27 cellular contexts compared by ENCODE assay signal in the genomic region with DNA sequence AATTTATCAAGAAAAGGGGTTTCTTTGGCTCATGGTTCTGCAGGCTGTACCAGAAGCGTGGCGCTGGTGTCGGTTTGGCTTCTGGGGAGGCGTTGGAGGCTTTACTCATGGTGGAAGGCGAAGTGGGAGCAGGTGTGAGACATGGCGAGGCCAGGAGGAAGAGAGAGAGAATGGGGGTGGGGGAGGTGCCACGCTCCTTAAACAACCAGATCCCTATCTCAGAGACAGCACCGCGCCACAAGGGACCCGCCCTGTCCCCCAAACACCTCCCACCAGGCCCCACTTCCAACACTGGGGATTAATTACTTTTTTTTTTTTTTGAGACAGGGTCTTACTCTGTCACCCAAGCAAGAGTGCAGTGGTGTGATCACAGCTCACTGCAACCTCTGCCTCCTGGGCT. TPM values are rescaled to one million over a fixed set of nuclear protein-coding genes. Genes with fewer than 3 reads are reported as not detected.
DNase-seq lines count a peak whose midpoint lies in the region; ATAC-seq, FAIRE-seq and TF ChIP-seq lines count a peak whose summit lies in the region.
"Had no signal": no experiment of that assay in that cellular context is flagged by ENCODE, and none has a peak within 500 bp of the region (broad histone marks: within the 10 kb centered on the region; RNA-seq: fewer than 3 reads in every experiment).

No MANE protein-coding gene starts in this region.

- H2AFZ ChIP-seq in H9 (ENCODE audit: low read length): no peak overlapping the region
- H2AFZ ChIP-seq in K562 (ENCODE audit: low read depth, low read length): no peak overlapping the region
- H2AFZ ChIP-seq: GM23248 had no signal

- H3K14ac ChIP-seq in H9 (ENCODE audit: insufficient read depth, low read length): no peak overlapping the region

- H2BK15ac ChIP-seq in H9 (ENCODE audit: low read depth, low read length): no peak overlapping the region

- TF ChIP-seq EP300 in K562 (IDR thresholded peaks at IDR 0.05; ENCODE audit: low read length): no peak

- H3K9me3 Mint-ChIP-seq in natural killer cell treated with Interleukin-12 subunit alpha and Interleukin-12 subunit beta and Interleukin-15 and Interleukin-18, amount 100 ng/mL, for 72 hours: no peaks in the 10 kb centered on the region
- no peaks in the 10 kb centered on the region for H3K9me3 Mint-ChIP-seq in natural killer cell
- H3K9me3 Mint-ChIP-seq in H9: no peaks in the 10 kb centered on the region
- H3K9me3 Mint-ChIP-seq in progenitor cell of endocrine pancreas (ENCODE audit: low read depth): no peaks in the 10 kb centered on the region
- no peaks in the 10 kb centered on the region for H3K9me3 Mint-ChIP-seq in activated CD4-positive, alpha-beta memory T cell treated with anti-CD3 and anti-CD28 coated beads for 36 hours
- H3K9me3 Mint-ChIP-seq: CD4-positive, alpha-beta memory T cell had no signal

- no peak overlapping the region for H2BK5ac ChIP-seq in H9 (ENCODE audit: insufficient read length, low read length)

- TF ChIP-seq CTCF in natural killer cell (IDR thresholded peaks at IDR 0.05) (no peak), H9 (conservative IDR thresholded peaks at IDR 0.05) (no peak), K562 (IDR thresholded peaks at IDR 0.05 in 2 of 3, conservative IDR thresholded peaks at IDR 0.05 in 1 of 3; ENCODE audit: insufficient read depth in 2 of 3, low read depth in 1 of 3, low read length in 3 of 3) (no peak), progenitor cell of endocrine pancreas (IDR thresholded peaks at IDR 0.05; ENCODE audit: unreplicated experiment) (no peak)

- H3K79me1 ChIP-seq in H9 (ENCODE audit: insufficient read depth, low read depth, low read length, poor library complexity, severe bottlenecking): no peaks in the 10 kb centered on the region

- H3K18ac ChIP-seq in H9 (ENCODE audit: insufficient read length, low read depth, low read length): no peak overlapping the region

- H2BK12ac ChIP-seq in H9 (ENCODE audit: insufficient read length, low read depth, low read length): no peak overlapping the region

- H3K79me2 ChIP-seq in H9 (ENCODE audit: insufficient read depth, low read length): no peaks in the 10 kb centered on the region
- H3K79me2 ChIP-seq in K562 (ENCODE audit: control insufficient read depth, insufficient read depth, low read length): no peaks in the 10 kb centered on the region

- DNase-seq in natural killer cell treated with Interleukin-12 subunit alpha and Interleukin-12 subunit beta and Interleukin-15 and Interleukin-18, amount 100 ng/mL, for 72 hours (ENCODE audit: low spot score): peak; percentile 18
- no peak for DNase-seq in natural killer cell
- DNase-seq in H9: peak; percentile 19
- peak in 2 of 4 experiments; percentile 56 to 57 for DNase-seq in K562 (ENCODE audit: extremely low read depth in 1 of 4, low spot score in 3 of 4)
- DNase-seq in progenitor cell of endocrine pancreas (ENCODE audit: low spot score, unreplicated experiment): no peak
- no peak for DNase-seq in medulla oblongata (ENCODE audit: extremely low spot score)
- DNase-seq in activated CD4-positive, alpha-beta memory T cell treated with anti-CD3 and anti-CD28 coated beads for 36 hours: no peak
- DNase-seq: 8988T; ACHN; AML-193; BE2C; Calu3; CD4-positive, alpha-beta memory T cell; COR-L47; DMS53; DMS79 treated with DMSO at 0.1 percent for 48 hours; EL; GDM1; GM23248; H7 had no signal

- no peaks in the 10 kb centered on the region for H3K4me1 ChIP-seq in H9 (ENCODE audit: insufficient read depth, low read length)
- peaks cover 21 to 61% of the 10 kb centered on the region in 2 experiments for H3K4me1 ChIP-seq in K562 (replicated peaks in 1 of 2; ENCODE audit: control insufficient read depth in 2 of 2, insufficient read depth in 2 of 2, low read length in 2 of 2)
- H3K4me1 ChIP-seq: BE2C had no signal

- H3K4me3 ChIP-seq in K562: no peak overlapping the region
- H3K4me3 ChIP-seq: A549; BLaER1 treated with 17β-estradiol and CSF1 and Interleukin-3, amounts not matched to agents 10 nM and 100 nM; GM23248 had no signal

- no peak overlapping the region for H2AK5ac ChIP-seq in H9 (ENCODE audit: insufficient read length, low read length)

- no TSS peak for BruUV-seq in K562 (replicated peaks; lab: Mats Ljungman, UMichigan)

- H4K20me1 ChIP-seq in H9 (ENCODE audit: control insufficient read depth, insufficient read depth, insufficient read length): no peaks in the 10 kb centered on the region
- peaks cover 12% of the 10 kb centered on the region for H4K20me1 ChIP-seq in K562 (replicated peaks; ENCODE audit: control insufficient read depth, insufficient read depth, low read length)

- H3K27me3 ChIP-seq in H9 (ENCODE audit: insufficient read depth, low read length) (no peaks in the 10 kb centered on the region), K562 (ENCODE audit: control insufficient read depth in 2 of 2, insufficient read depth in 2 of 2, low read length in 2 of 2) (peaks cover 0 to 16% of the 10 kb centered on the region in 2 experiments; a peak in 2 of 5 replicates)
- H3K27me3 ChIP-seq: BE2C; BLaER1 treated with 17β-estradiol and CSF1 and Interleukin-3, amounts not matched to agents 10 nM and 100 nM had no signal

- POLR2A ChIA-PET in K562 (lab: Yijun Ruan, JAX): interaction anchor here (0.9 kb wide), 1 partner anchor 16 kb away, joined by 3 read pairs; no protein-coding TSS in a partner anchor
- POLR2A ChIA-PET in activated CD4-positive, alpha-beta memory T cell treated with anti-CD3 and anti-CD28 coated beads for 36 hours (lab: Charles Lee): no interaction called here

- no CpG with 5 or more reads among the region's 10 CpGs for WGBS in H9 (ENCODE audit: extremely low coverage, insufficient read length, low lambda C conversion rate)
- WGBS in K562 (ENCODE audit: insufficient coverage, low coverage, missing lambda C conversion rate): 5% methylated on average over 6 of the region's 10 CpGs

- H3K4me2 ChIP-seq in H9 (ENCODE audit: insufficient read depth, insufficient read length, low read length) (no peak overlapping the region), K562 (ENCODE audit: insufficient read depth, low read length) (no peak overlapping the region)
- H3K4me2 ChIP-seq: A549; BLaER1 treated with 17β-estradiol and CSF1 and Interleukin-3, amounts not matched to agents 10 nM and 100 nM had no signal

- no peak overlapping the region for H3K56ac ChIP-seq in H9 (ENCODE audit: insufficient read length, low read depth, low read length)

- H3K4me3 Mint-ChIP-seq in natural killer cell treated with Interleukin-12 subunit alpha and Interleukin-12 subunit beta and Interleukin-15 and Interleukin-18, amount 100 ng/mL, for 72 hours: no peak overlapping the region
- no peak overlapping the region for H3K4me3 Mint-ChIP-seq in natural killer cell
- H3K4me3 Mint-ChIP-seq in H9: no peak overlapping the region
- no peak overlapping the region for H3K4me3 Mint-ChIP-seq in progenitor cell of endocrine pancreas (ENCODE audit: low read depth)
- no peak overlapping the region for H3K4me3 Mint-ChIP-seq in activated CD4-positive, alpha-beta memory T cell treated with anti-CD3 and anti-CD28 coated beads for 36 hours
- H3K4me3 Mint-ChIP-seq: CD4-positive, alpha-beta memory T cell had no signal

- H3K9me3 ChIP-seq in H9 (ENCODE audit: control insufficient read depth, low read depth, low read length) (no peaks in the 10 kb centered on the region), K562 (replicated peaks; ENCODE audit: control insufficient read depth, insufficient read depth, low read depth, low read length) (no peaks in the 10 kb centered on the region)
- H3K9me3 ChIP-seq: A549; BE2C; BLaER1 treated with 17β-estradiol and CSF1 and Interleukin-3, amounts not matched to agents 10 nM and 100 nM had no signal

- H3K27ac Mint-ChIP-seq in natural killer cell treated with Interleukin-12 subunit alpha and Interleukin-12 subunit beta and Interleukin-15 and Interleukin-18, amount 100 ng/mL, for 72 hours: no peak overlapping the region
- no peak overlapping the region for H3K27ac Mint-ChIP-seq in natural killer cell
- no peak overlapping the region for H3K27ac Mint-ChIP-seq in H9
- peak overlapping the region; percentile 16 for H3K27ac Mint-ChIP-seq in progenitor cell of endocrine pancreas
- no peak overlapping the region for H3K27ac Mint-ChIP-seq in activated CD4-positive, alpha-beta memory T cell treated with anti-CD3 and anti-CD28 coated beads for 36 hours

- no peak overlapping the region for H4K91ac ChIP-seq in H9 (ENCODE audit: insufficient read length, low read depth, low read length)

- no peak overlapping the region for H3K4ac ChIP-seq in H9 (ENCODE audit: low read depth, low read length)

- H3K4me1 Mint-ChIP-seq in natural killer cell treated with Interleukin-12 subunit alpha and Interleukin-12 subunit beta and Interleukin-15 and Interleukin-18, amount 100 ng/mL, for 72 hours (ENCODE audit: low read depth in 2 of 2): peaks cover 4 to 8% of the 10 kb centered on the region in 2 donors
- H3K4me1 Mint-ChIP-seq in natural killer cell (peaks cover 0 to 5% of the 10 kb centered on the region in 2 donors), H9 (peaks cover 3 to 6% of the 10 kb centered on the region in 2 experiments), progenitor cell of endocrine pancreas (ENCODE audit: low read depth) (no peaks in the 10 kb centered on the region)
- H3K4me1 Mint-ChIP-seq in activated CD4-positive, alpha-beta memory T cell treated with anti-CD3 and anti-CD28 coated beads for 36 hours (ENCODE audit: low read depth): peaks cover 3% of the 10 kb centered on the region

- CTCF ChIA-PET in K562 (lab: Yijun Ruan, JAX; ENCODE audit: low intra/inter-chr PET ratio): interaction anchor here (0.6 kb wide), 2 partner anchors 166 to 580 kb away, joined by 3 read pairs; no protein-coding TSS in a partner anchor
- CTCF ChIA-PET in activated CD4-positive, alpha-beta memory T cell treated with anti-CD3 and anti-CD28 coated beads for 36 hours (lab: Charles Lee): no interaction called here

- H3K9me1 ChIP-seq in K562 (ENCODE audit: control insufficient read depth, insufficient read depth, low read length): peaks cover 6% of the 10 kb centered on the region

- H3K9ac ChIP-seq in H9 (ENCODE audit: extremely low read depth, insufficient read length, low read length) (no peak overlapping the region), K562 (ENCODE audit: insufficient read depth in 1 of 2, low read depth in 2 of 2, low read length in 2 of 2) (peak overlapping the region in 1 of 2 experiments; percentile 73; a peak in 1 of 4 replicates)
- H3K9ac ChIP-seq: BLaER1 treated with 17β-estradiol and CSF1 and Interleukin-3, amounts not matched to agents 10 nM and 100 nM; GM23248 had no signal

- no peak for ATAC-seq in natural killer cell treated with Interleukin-12 subunit alpha and Interleukin-12 subunit beta and Interleukin-15 and Interleukin-18, amount 100 ng/mL, for 72 hours
- no peak for ATAC-seq in natural killer cell
- ATAC-seq in K562: no peak
- ATAC-seq in GM18520 (IDR thresholded peaks at IDR 0.05; ENCODE audit: unreplicated experiment): no peak
- ATAC-seq: A549, HCT116 had no signal

- H3K27ac ChIP-seq in H9 (ENCODE audit: insufficient read length, low read depth, low read length) (no peak overlapping the region), K562 (ENCODE audit: extremely low read depth, low read depth, low read length) (no peak overlapping the region)
- H3K27ac ChIP-seq: A549; BLaER1 treated with 17β-estradiol and CSF1 and Interleukin-3, amounts not matched to agents 10 nM and 100 nM; GM23248 had no signal

- no peak for FAIRE-seq in K562 (lab: Jason Lieb, UNC)
- FAIRE-seq: A549, GM12891, GM19239, H1 had no signal

- H3K36me3 ChIP-seq in K562 (ENCODE audit: control insufficient read depth, insufficient read depth, low read length): no peaks in the 10 kb centered on the region
- H3K36me3 ChIP-seq: BE2C; BLaER1 treated with 17β-estradiol and CSF1 and Interleukin-3, amounts not matched to agents 10 nM and 100 nM had no signal

- no peak overlapping the region for H3K23ac ChIP-seq in H9 (ENCODE audit: insufficient read length, low read depth, low read length)

- H4K8ac ChIP-seq in H9 (replicated peaks; ENCODE audit: insufficient read length, low read depth, low read length): no peak overlapping the region

- H3T11ph ChIP-seq in H9 (ENCODE audit: low read length): no peak overlapping the region

- no peak overlapping the region for H4K5ac ChIP-seq in H9 (ENCODE audit: insufficient read length, low read depth, low read length)

- H3K23me2 ChIP-seq in H9 (ENCODE audit: insufficient read length, low read depth, low read length, poor library complexity, severe bottlenecking): no peaks in the 10 kb centered on the region

- no peak for TF ChIP-seq POLR2A in K562 (conservative IDR thresholded peaks at IDR 0.05)

- H3K36me3 Mint-ChIP-seq in natural killer cell treated with Interleukin-12 subunit alpha and Interleukin-12 subunit beta and Interleukin-15 and Interleukin-18, amount 100 ng/mL, for 72 hours: no peaks in the 10 kb centered on the region
- no peaks in the 10 kb centered on the region for H3K36me3 Mint-ChIP-seq in natural killer cell
- no peaks in the 10 kb centered on the region for H3K36me3 Mint-ChIP-seq in H9 (ENCODE audit: insufficient read depth in 1 of 3, low read depth in 3 of 3)
- H3K36me3 Mint-ChIP-seq in progenitor cell of endocrine pancreas (ENCODE audit: insufficient read depth): no peaks in the 10 kb centered on the region
- H3K36me3 Mint-ChIP-seq in activated CD4-positive, alpha-beta memory T cell treated with anti-CD3 and anti-CD28 coated beads for 36 hours: no peaks in the 10 kb centered on the region
- H3K36me3 Mint-ChIP-seq: CD4-positive, alpha-beta memory T cell had no signal

- H2BK20ac ChIP-seq in H9 (ENCODE audit: low read depth, low read length, poor library complexity, severe bottlenecking): no peak overlapping the region

- no peak overlapping the region for H2BK120ac ChIP-seq in H9 (ENCODE audit: low read depth, low read length, poor library complexity, severe bottlenecking)

- no peaks in the 10 kb centered on the region for H3K27me3 Mint-ChIP-seq in natural killer cell treated with Interleukin-12 subunit alpha and Interleukin-12 subunit beta and Interleukin-15 and Interleukin-18, amount 100 ng/mL, for 72 hours
- H3K27me3 Mint-ChIP-seq in natural killer cell (ENCODE audit: low read depth in 2 of 2) (no peaks in the 10 kb centered on the region), H9 (ENCODE audit: low read depth) (peaks cover 2% of the 10 kb centered on the region), progenitor cell of endocrine pancreas (peaks cover 6% of the 10 kb centered on the region)
- H3K27me3 Mint-ChIP-seq in activated CD4-positive, alpha-beta memory T cell treated with anti-CD3 and anti-CD28 coated beads for 36 hours: no peaks in the 10 kb centered on the region
- H3K27me3 Mint-ChIP-seq: CD4-positive, alpha-beta memory T cell had no signal

- in situ Hi-C loops in K562 (cut with MboI): no loop called here

- intact Hi-C loops in natural killer cell (cut with micrococcal nuclease): no loop called here
- intact Hi-C loops in K562 (cut with micrococcal nuclease): no loop called here
- intact Hi-C loops in activated CD4-positive, alpha-beta memory T cell treated with anti-CD3 and anti-CD28 coated beads for 36 hours (cut with micrococcal nuclease): no loop called here

- TF ChIP-seq RAD21 in K562 (CRISPR knock-in tag; conservative IDR thresholded peaks at IDR 0.05 in 1 of 2, IDR thresholded peaks at IDR 0.05 in 1 of 2): no peak

RNA-seq across cellular contexts. Expression of a gene that starts 18.0 kb away (rescaled TPM):
- 1 to 10 TPM; 2.4 to 4.9 TPM for total RNA-seq in natural killer cell treated with Interleukin-12 subunit alpha and Interleukin-12 subunit beta and Interleukin-15 and Interleukin-18, amount 100 ng/mL, for 72 hours
- total RNA-seq in natural killer cell (1 to 10 TPM; 1.6 to 2.9 (median 2.0) TPM), H9 (2021) (9.4 and 10.4 TPM in 2 replicates), K562 (2014; rRNA removed) (0.68 TPM in 1 of 2 replicates, not detected in the other), K562 (2014; rRNA removed; fragmentation: Illumina TruSeq; extraction: Trizol) (not detected in 2 replicates), K562 (2015; rRNA removed; fragmentation: Illumina TruSeq; extraction: Trizol) (0.08 TPM in 1 of 2 replicates, not detected in the other), K562 (2021) (0.34 and 0.89 TPM in 2 replicates), progenitor cell of endocrine pancreas (11.2 and 11.5 TPM in 2 replicates)
- 0.72 TPM in 1 of 2 replicates, not detected in the other for total RNA-seq in K562 (2011; cell fraction: chromatin; rRNA removed; ENCODE audit: low replicate concordance)
- total RNA-seq in K562 (2011; cell fraction: nucleolus; rRNA removed): 0.66 and 1.0 TPM in 2 replicates
- 0.22 and 0.31 TPM in 2 replicates for total RNA-seq in K562 (2011; cell fraction: nucleoplasm; rRNA removed)
- polyA plus RNA-seq in K562 (2011; rRNA removed) (0.03 and 0.07 TPM in 2 replicates), K562 (2014; fragmentation: Illumina TruSeq; extraction: Trizol) (0.07 and 0.08 TPM in 2 replicates), K562 (2014; fragmentation: Nextera tagmentation; extraction: Ambion mirVana) (not detected), K562 (2014; rRNA removed) (0.07 and 0.12 TPM in 2 replicates)
- 0.13 and 0.64 TPM in 2 replicates for polyA plus RNA-seq in K562 (2011; cell fraction: cytosol; rRNA removed)
- polyA plus RNA-seq in K562 (2011; cell fraction: nucleus; rRNA removed): 0.14 and 0.36 TPM in 2 replicates
- 0.14 and 0.46 TPM in 2 replicates for polyA plus RNA-seq in K562 (2012)
- 0.18 TPM in 1 of 2 replicates, not detected in the other for polyA minus RNA-seq in K562 (2011; rRNA and poly(A)+ RNA removed)
- polyA minus RNA-seq in K562 (2011; cell fraction: cytosol; rRNA and poly(A)+ RNA removed): 0.38 TPM in 1 of 2 replicates, not detected in the other
- 0.22 and 0.40 TPM in 2 replicates for polyA minus RNA-seq in K562 (2011; cell fraction: nucleus; rRNA and poly(A)+ RNA removed)
- 1 to 10 TPM; 3.8 to 4.7 TPM for total RNA-seq in activated CD4-positive, alpha-beta memory T cell treated with anti-CD3 and anti-CD28 coated beads for 36 hours

Comparison
In these comparisons a context has a peak if more than half of its experiments do, and no peak if none do; other contexts are left out.
1. DNase-seq: peak in natural killer cell treated with Interleukin-12 subunit alpha and Interleukin-12 subunit beta and Interleukin-15 and Interleukin-18, amount 100 ng/mL, for 72 hours (single experiment) and H9 (single experiment); none in natural killer cell (single experiment), progenitor cell of endocrine pancreas (single experiment), medulla oblongata (single experiment) and activated CD4-positive, alpha-beta memory T cell treated with anti-CD3 and anti-CD28 coated beads for 36 hours (single experiment).